9 cellular contexts compared by ENCODE assay signal in genomic region chr15:98807262-98807661, GRCh38.
A peak's percentile ranks its signal among the peaks of the same experiment; 100 is the strongest.
DNase-seq lines count a peak whose midpoint lies in the region; ATAC-seq and TF ChIP-seq lines count a peak whose summit lies in the region.
"Had no signal": no experiment of that assay in that cellular context is flagged by ENCODE, and none has a peak within 500 bp of the region (broad histone marks: within the 10 kb centered on the region; RNA-seq: fewer than 3 reads in every experiment).

No MANE protein-coding gene starts in this region.

- no peak overlapping the region for H2AFZ ChIP-seq in trophoblast cell (ENCODE audit: insufficient read depth, low read length, poor library complexity)

- H2BK5ac ChIP-seq in trophoblast cell (ENCODE audit: low read depth, low read length, poor library complexity): no peak overlapping the region

- ATAC-seq in GM21381 (IDR thresholded peaks at IDR 0.05; ENCODE audit: unreplicated experiment): no peak

- no CpG with 5 or more reads among the region's 4 CpGs for WGBS in trophoblast cell (ENCODE audit: extremely low coverage, insufficient coverage, insufficient read length)

- H3K79me1 ChIP-seq in trophoblast cell (ENCODE audit: low read length): no peaks in the 10 kb centered on the region

- in situ Hi-C loops in SK-MEL-5 (cut with HindIII; ENCODE audit: low pct_unique_long_range_greater_than_20kb, low sequenced_read_pairs): no loop called here

- no peak overlapping the region for H2BK12ac ChIP-seq in trophoblast cell (ENCODE audit: low read length)

- no peak overlapping the region for H3K23ac ChIP-seq in trophoblast cell (ENCODE audit: low read length)

- DNase-seq in GM04504 (ENCODE audit: low read depth): peak; percentile 61
- DNase-seq in SK-MEL-5 (ENCODE audit: low read depth, low spot score): peak; percentile 81
- DNase-seq in fibroblast of the aortic adventitia (ENCODE audit: low read depth): peak; percentile 94
- peak in 1 of 2 donors; percentile 32 for DNase-seq in trophoblast cell
- no peak for DNase-seq in T-helper 9 cell
- no peak for DNase-seq in activated CD8-positive, alpha-beta memory T cell treated with anti-CD3 and anti-CD28 coated beads for 24 hours
- DNase-seq: NCI-H2081 treated with DMSO at 0.1 percent for 48 hours had no signal

- H3K4ac ChIP-seq in trophoblast cell (ENCODE audit: low read depth, low read length): peak overlapping the region; percentile 29

- H3K27ac ChIP-seq in trophoblast cell (ENCODE audit: low read depth, low read length): no peak overlapping the region

- peaks cover 1% of the 10 kb centered on the region for H3K9me3 ChIP-seq in trophoblast cell (ENCODE audit: insufficient read depth, low read depth, low read length)
- H3K9me3 ChIP-seq: HAP-1 had no signal

- H3K36me3 ChIP-seq in trophoblast cell (ENCODE audit: control insufficient read depth in 1 of 2, insufficient read depth in 2 of 2, low read length in 2 of 2): no peaks in the 10 kb centered on the region
- H3K36me3 ChIP-seq: HAP-1 had no signal

- H2BK120ac ChIP-seq in trophoblast cell (ENCODE audit: insufficient read depth, low read length, poor library complexity): no peak overlapping the region

- no peaks in the 10 kb centered on the region for H3K27me3 ChIP-seq in trophoblast cell (ENCODE audit: insufficient read depth, low read length)

- TF ChIP-seq CTCF in fibroblast of the aortic adventitia (IDR thresholded peaks at IDR 0.05; ENCODE audit: insufficient read depth, low read length): no peak

- H3K4me1 ChIP-seq in trophoblast cell (ENCODE audit: control insufficient read depth in 1 of 2, insufficient read depth in 2 of 2, low read length in 2 of 2): peaks cover 8 to 10% of the 10 kb centered on the region in 2 experiments
- H3K4me1 ChIP-seq: HAP-1 had no signal

- no peak overlapping the region for H3K18ac ChIP-seq in trophoblast cell (ENCODE audit: low read length)

- H4K8ac ChIP-seq in trophoblast cell (ENCODE audit: low read depth, low read length): no peak overlapping the region

- H3K4me2 ChIP-seq in trophoblast cell (ENCODE audit: low read length): no peak overlapping the region

- H4K12ac ChIP-seq in trophoblast cell (ENCODE audit: low read depth, low read length): no peak overlapping the region

- no peak overlapping the region for H4K91ac ChIP-seq in trophoblast cell (ENCODE audit: low read depth, low read length)

- H2AK5ac ChIP-seq in trophoblast cell (ENCODE audit: low read length): no peak overlapping the region

- H3K79me2 ChIP-seq in trophoblast cell (ENCODE audit: control insufficient read depth, insufficient read depth, low read length, poor library complexity): peaks cover 7% of the 10 kb centered on the region

- H3K14ac ChIP-seq in trophoblast cell (ENCODE audit: low read length): no peak overlapping the region

- H3K4me3 ChIP-seq in fibroblast of the aortic adventitia (ENCODE audit: low read depth, low read length) (no peak overlapping the region), trophoblast cell (ENCODE audit: low read depth, low read length) (no peak overlapping the region)
- H3K4me3 ChIP-seq: HAP-1 had no signal

- no peak overlapping the region for H3K9ac ChIP-seq in trophoblast cell (ENCODE audit: low read length)

Comparison
In these comparisons a context has a peak if more than half of its experiments do, and no peak if none do; other contexts are left out.
1. DNase-seq: peak in GM04504 (single experiment), SK-MEL-5 (single experiment) and fibroblast of the aortic adventitia (single experiment); none in T-helper 9 cell (single experiment) and activated CD8-positive, alpha-beta memory T cell treated with anti-CD3 and anti-CD28 coated beads for 24 hours (single experiment).